ENCODE assay signal across 31 cellular contexts in the genomic region with DNA sequence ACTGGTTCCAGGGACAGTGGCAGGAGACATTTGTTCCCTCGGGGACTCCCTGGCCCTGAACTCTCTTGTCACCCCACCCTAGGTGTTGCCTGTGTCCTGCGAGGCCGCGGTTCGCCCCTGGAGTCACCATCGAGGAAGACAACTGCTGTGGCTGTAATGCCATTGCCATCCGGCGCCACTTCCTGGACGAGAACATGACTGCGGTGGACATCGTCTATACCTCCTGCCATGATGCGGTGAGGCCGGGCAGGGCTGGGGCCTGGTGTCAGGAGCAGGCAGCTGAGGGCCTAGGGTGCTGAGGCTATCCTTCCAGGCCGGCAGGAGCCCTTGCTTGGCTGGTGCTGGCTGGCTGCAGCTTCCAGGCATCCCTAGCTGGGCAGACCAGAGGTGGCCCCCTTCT. TPM values are rescaled to one million over a fixed set of nuclear protein-coding genes. Genes with fewer than 3 reads are reported as not detected.
"Had no signal": no experiment of that assay in that cellular context is flagged by ENCODE, and none has a peak within 500 bp of the region (broad histone marks: within the 10 kb centered on the region; RNA-seq: fewer than 3 reads in every experiment).

No MANE protein-coding gene starts in this region.

- H3K9me3 ChIP-seq: adrenal gland, ascending aorta, body of pancreas, breast epithelium had no signal

- H3K4me3 ChIP-seq: adrenal gland, ascending aorta, body of pancreas, breast epithelium, cardiac muscle cell had no signal

- H3K36me3 ChIP-seq: adrenal gland, cardiac muscle cell had no signal

- H3K27me3 ChIP-seq: adrenal gland, ascending aorta, body of pancreas, brain microvascular endothelial cell, breast epithelium, cardiac muscle cell had no signal

- DNase-seq: activated effector memory CD4-positive, alpha-beta T cell treated with anti-CD3 and anti-CD28 coated beads, Interleukin-2, amount 50 U/mL, for 16 hours; activated effector memory CD4-positive, alpha-beta T cell treated with Interleukin-2 at 50 U/mL for 16 hours; activated gamma-delta T cell; activated gamma-delta T cell treated with Interleukin-2 at 50 U/mL for 16 hours; activated naive CD4-positive, alpha-beta T cell; activated naive CD4-positive, alpha-beta T cell treated with anti-CD3 and anti-CD28 coated beads for 36 hours; activated naive CD4-positive, alpha-beta T cell treated with anti-CD3 and anti-CD28 coated beads, Interleukin-2, amount 10 ng/mL, durations not matched to agents 7 days and 5 days; activated naive CD4-positive, alpha-beta T cell treated with anti-CD3 and anti-CD28 coated beads, Interleukin-2, amount 50 U/mL, for 16 hours; activated naive CD4-positive, alpha-beta T cell treated with Interleukin-2 at 50 U/mL for 16 hours; activated naive CD8-positive, alpha-beta T cell treated with anti-CD3 and anti-CD28 coated beads for 36 hours; activated naive CD8-positive, alpha-beta T cell treated with anti-CD3 and anti-CD28 coated beads, Interleukin-2, amount 10 ng/mL, durations not matched to agents 7 days and 5 days; activated naive CD8-positive, alpha-beta T cell treated with anti-CD3 and anti-CD28 coated beads, Interleukin-2, amount 50 U/mL, for 24 hours; activated T-cell treated with anti-CD3 and anti-CD28 coated beads for 4 hours; activated T-cell treated with anti-CD3 and anti-CD28 coated beads, Interleukin-2, amount 50 U/mL, for 1 hour; activated T-cell treated with anti-CD3 and anti-CD28 coated beads, Interleukin-2, amount 50 U/mL, for 24 hours; activated T-cell treated with anti-CD3 and anti-CD28 coated beads, Interleukin-2, amount 50 U/mL, for 4 hours; activated T-cell treated with anti-CD3 and anti-CD28 coated beads, Interleukin-2, amount 50 U/mL, for 48 hours; activated T-cell treated with anti-CD3 and anti-CD28 coated beads, Interleukin-2, amount 50 U/mL, for 72 hours; adrenal gland; anterior cingulate cortex; aorta; body of pancreas; brain microvascular endothelial cell; caudate nucleus; central memory CD4-positive, alpha-beta T cell; cerebellar nuclear complex had no signal

- H3K27ac ChIP-seq: adrenal gland, ascending aorta, body of pancreas, brain microvascular endothelial cell, breast epithelium, cardiac muscle cell had no signal

- FAIRE-seq: astrocyte, bronchial epithelial cell had no signal

RNA-seq across cellular contexts. Expression of a gene that starts 17.7 kb away (rescaled TPM):
- total RNA-seq: ascending aorta had no signal
